In genomic region chr4:5888222-5888701, GRCh38 we compare ENCODE assay signal across 11 cellular contexts. TPM values are rescaled to one million over a fixed set of nuclear protein-coding genes. Genes with fewer than 3 reads are reported as not detected.
DNase-seq lines count a peak whose midpoint lies in the region; ATAC-seq and TF ChIP-seq lines count a peak whose summit lies in the region.
"Had no signal": no experiment of that assay in that cellular context is flagged by ENCODE, and none has a peak within 500 bp of the region (broad histone marks: within the 10 kb centered on the region; RNA-seq: fewer than 3 reads in every experiment).

No MANE protein-coding gene starts in this region.

- ATAC-seq in WTC11 (peak; percentile 5), lung (ENCODE audit: insufficient read depth, low FRiP score) (no peak), GM19397 (IDR thresholded peaks at IDR 0.05; ENCODE audit: unreplicated experiment) (no peak), GM21529 (IDR thresholded peaks at IDR 0.05; ENCODE audit: unreplicated experiment) (no peak), GM18909 (IDR thresholded peaks at IDR 0.05; ENCODE audit: poor library complexity, unreplicated experiment) (no peak)
- ATAC-seq: activated CD4-positive, alpha-beta T cell treated with anti-CD3 and anti-CD28 coated beads for 36 hours had no signal

- H3K36me3 ChIP-seq in lung (ENCODE audit: control insufficient read depth in 2 of 2, insufficient read depth in 2 of 2, low read length in 2 of 2) = no peaks in the 10 kb centered on the region
- H3K36me3 ChIP-seq in urinary bladder (ENCODE audit: insufficient read depth) = no peaks in the 10 kb centered on the region

- peaks cover 0 to 7% of the 10 kb centered on the region in 2 donors for H3K9me3 ChIP-seq in lung (ENCODE audit: control insufficient read depth in 2 of 2, insufficient read depth in 1 of 2, low read length in 1 of 2)

- peak overlapping the region; percentile 40 for H3K4me3 ChIP-seq in lung
- H3K4me3 ChIP-seq in urinary bladder (ENCODE audit: low read depth, low read length) = peak overlapping the region; percentile 40

- H3K27ac ChIP-seq in lung (ENCODE audit: low read depth in 1 of 2, low read length in 1 of 2) = peak overlapping the region in 1 of 2 donors; percentile 8
- H3K27ac ChIP-seq in urinary bladder (ENCODE audit: low read depth) = no peak overlapping the region

- no peaks in the 10 kb centered on the region for H3K36me3 Mint-ChIP-seq in WTC11
- H3K36me3 Mint-ChIP-seq: IgD-negative memory B cell had no signal

- peaks cover 37% of the 10 kb centered on the region for H3K27me3 Mint-ChIP-seq in WTC11 (ENCODE audit: low read depth)

- 1 to 2% methylated on average over 23 to 59 of the region's 59 CpGs for whole genome bisulfite sequencing in lung, 2 donors
- under 1% methylated on average over 59 of the region's 59 CpGs for WGBS in urinary bladder

- CTCF ChIA-PET in WTC11 (lab: Charles Lee) = interaction anchor here (0.9 to 4.1 kb wide), 5 partner anchors 67 to 110 kb away, joined by 3 to 25 read pairs (median 9); no protein-coding TSS in a partner anchor

- POLR2A ChIA-PET in WTC11 (lab: Charles Lee) = no interaction called here

- peaks cover 61% of the 10 kb centered on the region for H3K4me1 Mint-ChIP-seq in WTC11

- H3K27ac Mint-ChIP-seq in WTC11 = no peak overlapping the region
- H3K27ac Mint-ChIP-seq: activated CD4-positive, alpha-beta T cell treated with anti-CD3 and anti-CD28 coated beads for 36 hours; dendritic cell treated with granulocyte-macrophage colony-stimulating factor and Interleukin-4, amounts not matched to agents 40 ng/mL and 50 ng/mL, for 4 days; IgD-negative memory B cell had no signal

- peaks cover 5% of the 10 kb centered on the region for H3K27me3 ChIP-seq in lung (ENCODE audit: control insufficient read depth, insufficient read depth)

- no peaks in the 10 kb centered on the region for H3K9me3 Mint-ChIP-seq in WTC11
- H3K9me3 Mint-ChIP-seq: dendritic cell treated with granulocyte-macrophage colony-stimulating factor and Interleukin-4, amounts not matched to agents 40 ng/mL and 50 ng/mL, for 4 days had no signal

- DNase-seq in NCI-H1436 (lab: John Stamatoyannopoulos, UW) (peak; percentile 54), NCI-H1436 treated with DMSO at 0.1 percent for 48 hours (lab: John Stamatoyannopoulos, UW) (no peak), WTC11 (ENCODE audit: low spot score) (peak; percentile 75), lung (ENCODE audit: low spot score) (no peak)
- DNase-seq: activated CD4-positive, alpha-beta T cell treated with anti-CD3 and anti-CD28 coated beads for 36 hours had no signal

- peaks cover 0 to 17% of the 10 kb centered on the region in 2 donors for H3K4me1 ChIP-seq in lung (ENCODE audit: control insufficient read depth in 2 of 2, insufficient read depth in 2 of 2, low read length in 2 of 2)
- peaks cover 4% of the 10 kb centered on the region for H3K4me1 ChIP-seq in urinary bladder (ENCODE audit: insufficient read depth)

- H3K4me3 Mint-ChIP-seq in WTC11 = peak overlapping the region; percentile 73
- H3K4me3 Mint-ChIP-seq: activated CD4-positive, alpha-beta T cell treated with anti-CD3 and anti-CD28 coated beads for 36 hours; dendritic cell treated with granulocyte-macrophage colony-stimulating factor and Interleukin-4, amounts not matched to agents 40 ng/mL and 50 ng/mL, for 4 days; IgD-negative memory B cell had no signal

- TF ChIP-seq CTCF in WTC11 (IDR thresholded peaks at IDR 0.05) (no peak), lung (IDR thresholded peaks at IDR 0.05; ENCODE audit: control extremely low read depth, extremely low read depth) (no peak)

TF ChIP-seq in WTC11, 78 proteins besides CTCF, POLR2A, EP300 and RAD21:
- TF ChIP-seq E2F4 (CRISPR knock-in tag; IDR thresholded peaks at IDR 0.05; ENCODE audit: borderline replicate concordance, low read depth) = no peak
- TF ChIP-seq ZNF263 (CRISPR knock-in tag; IDR thresholded peaks at IDR 0.05; ENCODE audit: low read depth) = peak; percentile 98
- peak; percentile 32; the same call in 1 of the 2 replicates for TF ChIP-seq ZNF416 (CRISPR knock-in tag; IDR thresholded peaks at IDR 0.05)
- no peak for TF ChIP-seq CREB1 (CRISPR knock-in tag; IDR thresholded peaks at IDR 0.05)
- TF ChIP-seq FOXK1 (CRISPR knock-in tag; IDR thresholded peaks at IDR 0.05) = peak; percentile 69; the same call in 1 of the 2 replicates
- peak; percentile 36; the same call in 1 of the 2 replicates for TF ChIP-seq E2F5 (CRISPR knock-in tag; IDR thresholded peaks at IDR 0.05)
- no peak for TF ChIP-seq ZNF232 (CRISPR knock-in tag; IDR thresholded peaks at IDR 0.05)
- no peak for TF ChIP-seq NR1H2 (CRISPR knock-in tag; IDR thresholded peaks at IDR 0.05)
- peak; percentile 53; the same call in 1 of the 2 replicates for TF ChIP-seq ETV6 (CRISPR knock-in tag; IDR thresholded peaks at IDR 0.05)
- no peak for TF ChIP-seq ZBTB21 (CRISPR knock-in tag; IDR thresholded peaks at IDR 0.05; ENCODE audit: borderline replicate concordance)
- no peak for TF ChIP-seq ZMAT4 (CRISPR knock-in tag; IDR thresholded peaks at IDR 0.05)

RNA-seq across cellular contexts. Expression of gene CRMP1, which starts 4.6 kb away (rescaled TPM):
- 109 to 134 TPM (median 110 TPM) in 3 replicates for total RNA-seq in WTC11 (2021)
- total RNA-seq in lung = 10 to 100 TPM in 1 of 2 donors, 1 to 10 TPM in 1; 2.1 to 24.4 TPM
- 1 to 10 TPM; 2.5 to 6.6 TPM for polyA plus RNA-seq in lung
- 15.8 TPM for total RNA-seq in urinary bladder
- polyA plus RNA-seq in urinary bladder = 12.1 TPM
- total RNA-seq: activated CD4-positive, alpha-beta T cell treated with anti-CD3 and anti-CD28 coated beads for 36 hours had no signal
- polyA plus RNA-seq: IgD-negative memory B cell had no signal

Comparison
In these comparisons a context has a peak if more than half of its experiments do, and no peak if none do; other contexts are left out.
1. DNase-seq: peak in NCI-H1436 (single experiment) and WTC11 (single experiment); none in NCI-H1436 treated with DMSO at 0.1 percent for 48 hours (single experiment) and lung (single experiment).